ENCODE assay signal across 21 cellular contexts in genomic region chr16:50489187-50489586, GRCh38.
"Had no signal": no experiment of that assay in that cellular context is flagged by ENCODE, and none has a peak within 500 bp of the region (broad histone marks: within the 10 kb centered on the region; RNA-seq: fewer than 3 reads in every experiment).

No MANE protein-coding gene starts in this region.

- DNase-seq: activated CD4-positive, alpha-beta memory T cell treated with anti-CD3 and anti-CD28 coated beads, Interleukin-2, amount 10 ng/mL, durations not matched to agents 7 days and 5 days; activated CD4-positive, alpha-beta T cell treated with anti-CD3 and anti-CD28 coated beads for 36 hours; activated CD4-positive, alpha-beta T cell treated with anti-CD3 and anti-CD28 coated beads, Interleukin-2, amount 50 U/mL, for 1 hour; activated CD8-positive, alpha-beta memory T cell treated with anti-CD3 and anti-CD28 coated beads, Interleukin-2, amount 50 U/mL, for 48 hours; activated naive CD4-positive, alpha-beta T cell treated with anti-CD3 and anti-CD28 coated beads, Interleukin-2, amount 50 U/mL, for 16 hours; activated naive CD8-positive, alpha-beta T cell treated with anti-CD3 and anti-CD28 coated beads, Interleukin-2, amount 10 ng/mL, durations not matched to agents 7 days and 5 days; activated T-cell treated with anti-CD3 and anti-CD28 coated beads, Interleukin-2, amount 50 U/mL, for 1 hour; cerebellar nuclear complex; KBM-7; NCI-H1092; NCI-H1930; NCI-H226; NCI-H510A treated with DMSO at 0.1 percent for 48 hours; NCI-H748 treated with DMSO at 0.1 percent for 48 hours; NK-92 treated with Interleukin-12 subunit alpha and Interleukin-12 subunit beta, amount 100 ng/mL, for 24 hours; OCI-M1; RPMI8226; T-helper 2 cell; WERI-Rb-1 had no signal

- H3K4me1 ChIP-seq: adrenal gland had no signal

- H3K4me3 ChIP-seq: adrenal gland, SK-N-MC had no signal

- H3K27me3 ChIP-seq: adrenal gland had no signal

- H3K9me3 ChIP-seq: adrenal gland had no signal

- H3K27ac ChIP-seq: adrenal gland, SK-N-MC, WERI-Rb-1 had no signal

- H3K36me3 ChIP-seq: adrenal gland, WERI-Rb-1 had no signal
